In the genomic region with DNA sequence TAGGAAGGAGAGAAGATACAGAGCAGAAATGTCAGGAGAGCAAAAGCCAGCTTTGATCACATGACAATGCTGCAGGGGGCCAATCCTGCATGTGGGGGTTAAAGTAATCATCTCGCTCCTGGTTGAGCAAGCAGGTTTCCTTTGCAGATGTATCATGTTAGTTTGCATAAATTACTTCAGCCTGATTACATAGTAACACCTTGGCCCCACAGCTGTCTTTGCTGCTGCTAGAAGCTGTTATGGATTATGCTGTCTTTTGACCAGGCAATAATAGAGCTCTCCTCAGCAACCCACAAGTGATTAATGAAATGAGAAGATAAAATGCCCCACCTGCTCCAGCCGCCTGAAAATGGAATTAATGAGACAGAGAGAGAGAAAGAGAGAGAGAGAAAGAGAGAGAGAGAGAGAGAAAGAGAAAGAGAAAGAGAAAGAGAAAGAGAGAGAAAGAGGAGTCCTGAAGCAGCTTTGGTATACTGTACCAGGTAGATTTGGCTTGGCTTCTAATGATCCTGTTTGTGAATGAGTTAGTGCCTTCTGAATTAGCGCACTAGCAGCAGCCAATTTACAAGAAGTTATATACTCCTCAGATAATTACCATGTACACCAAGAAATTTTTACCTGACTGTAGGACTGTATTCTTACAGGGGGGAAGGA, we compare ENCODE assay signal across 15 cellular contexts.
DNase-seq lines count a peak whose midpoint lies in the region; ATAC-seq and TF ChIP-seq lines count a peak whose summit lies in the region.
"Had no signal": no experiment of that assay in that cellular context is flagged by ENCODE, and none has a peak within 500 bp of the region (broad histone marks: within the 10 kb centered on the region; RNA-seq: fewer than 3 reads in every experiment).

No MANE protein-coding gene starts in this region.

- peaks cover 4% of the 10 kb centered on the region for H3K4me1 Mint-ChIP-seq in activated naive CD8-positive, alpha-beta T cell (ENCODE audit: low read depth)
- peaks cover 2% of the 10 kb centered on the region for H3K4me1 Mint-ChIP-seq in activated naive CD8-positive, alpha-beta T cell treated with anti-CD3 and anti-CD28 coated beads, Interleukin-2, amount 50 U/mL, for 24 hours
- peaks cover 14% of the 10 kb centered on the region for H3K4me1 Mint-ChIP-seq in activated CD8-positive, alpha-beta T cell treated with anti-CD3 and anti-CD28 coated beads, Interleukin-2, amount 10 ng/mL, durations not matched to agents 7 days and 5 days (ENCODE audit: low read depth)
- H3K4me1 Mint-ChIP-seq: neural crest cell had no signal

- peaks cover 4% of the 10 kb centered on the region for H3K9me3 Mint-ChIP-seq in activated naive CD8-positive, alpha-beta T cell (ENCODE audit: low read depth)
- H3K9me3 Mint-ChIP-seq in activated naive CD8-positive, alpha-beta T cell treated with anti-CD3 and anti-CD28 coated beads, Interleukin-2, amount 50 U/mL, for 24 hours: peaks cover 20% of the 10 kb centered on the region
- H3K9me3 Mint-ChIP-seq in activated CD8-positive, alpha-beta T cell treated with anti-CD3 and anti-CD28 coated beads, Interleukin-2, amount 10 ng/mL, durations not matched to agents 7 days and 5 days (ENCODE audit: insufficient read depth): peaks cover 9% of the 10 kb centered on the region

- peak overlapping the region; percentile 78 for H3K27ac Mint-ChIP-seq in activated naive CD8-positive, alpha-beta T cell
- H3K27ac Mint-ChIP-seq in activated naive CD8-positive, alpha-beta T cell treated with anti-CD3 and anti-CD28 coated beads, Interleukin-2, amount 50 U/mL, for 24 hours: no peak overlapping the region
- peak overlapping the region; percentile 84 for H3K27ac Mint-ChIP-seq in activated CD8-positive, alpha-beta T cell treated with anti-CD3 and anti-CD28 coated beads, Interleukin-2, amount 10 ng/mL, durations not matched to agents 7 days and 5 days

- TF ChIP-seq CTCF in GM20000 (IDR thresholded peaks at IDR 0.05; ENCODE audit: extremely low read depth, missing control alignments): no peak

- ATAC-seq in activated naive CD8-positive, alpha-beta T cell treated with anti-CD3 and anti-CD28 coated beads, Interleukin-2, amount 50 U/mL, for 24 hours: no peak
- ATAC-seq in activated CD8-positive, alpha-beta T cell treated with anti-CD3 and anti-CD28 coated beads, Interleukin-2, amount 10 ng/mL, durations not matched to agents 7 days and 5 days: peak; percentile 79
- no peak for ATAC-seq in HG02840 (IDR thresholded peaks at IDR 0.05; ENCODE audit: low FRiP score, unreplicated experiment)

- POLR2A ChIA-PET in activated CD8-positive, alpha-beta T cell treated with anti-CD3 and anti-CD28 coated beads, Interleukin-2, amount 10 ng/mL, durations not matched to agents 7 days and 5 days (lab: Charles Lee): no interaction called here

- no peaks in the 10 kb centered on the region for H3K27me3 Mint-ChIP-seq in activated naive CD8-positive, alpha-beta T cell
- no peaks in the 10 kb centered on the region for H3K27me3 Mint-ChIP-seq in activated naive CD8-positive, alpha-beta T cell treated with anti-CD3 and anti-CD28 coated beads, Interleukin-2, amount 50 U/mL, for 24 hours
- H3K27me3 Mint-ChIP-seq in activated CD8-positive, alpha-beta T cell treated with anti-CD3 and anti-CD28 coated beads, Interleukin-2, amount 10 ng/mL, durations not matched to agents 7 days and 5 days (ENCODE audit: low read depth): peaks cover 7% of the 10 kb centered on the region

- H3K36me3 Mint-ChIP-seq in activated naive CD8-positive, alpha-beta T cell: peaks cover 2% of the 10 kb centered on the region
- no peaks in the 10 kb centered on the region for H3K36me3 Mint-ChIP-seq in activated naive CD8-positive, alpha-beta T cell treated with anti-CD3 and anti-CD28 coated beads, Interleukin-2, amount 50 U/mL, for 24 hours (ENCODE audit: low read depth)
- peaks cover 4% of the 10 kb centered on the region for H3K36me3 Mint-ChIP-seq in activated CD8-positive, alpha-beta T cell treated with anti-CD3 and anti-CD28 coated beads, Interleukin-2, amount 10 ng/mL, durations not matched to agents 7 days and 5 days (ENCODE audit: low read depth)

- no peak for DNase-seq in activated naive CD8-positive, alpha-beta T cell treated with anti-CD3 and anti-CD28 coated beads, Interleukin-2, amount 50 U/mL, for 24 hours
- DNase-seq in NCI-H2029 (lab: John Stamatoyannopoulos, UW) (peak; percentile 39), GM20000 (ENCODE audit: low spot score) (no peak), middle frontal gyrus (ENCODE audit: extremely low spot score, low spot score) (no peak), C1 segment of cervical spinal cord (lab: John Stamatoyannopoulos, UW) (no peak)
- DNase-seq in activated CD8-positive, alpha-beta T cell treated with anti-CD3 and anti-CD28 coated beads, Interleukin-2, amount 10 ng/mL, durations not matched to agents 7 days and 5 days: peak; percentile 24
- DNase-seq: activated CD4-positive, alpha-beta T cell treated with anti-CD3 and anti-CD28 coated beads, Interleukin-2, amount 50 U/mL, for 48 hours; activated effector memory CD4-positive, alpha-beta T cell treated with anti-CD3 and anti-CD28 coated beads, Interleukin-2, amount 50 U/mL, for 16 hours; colonic mucosa; DMS153; NCI-H2171; OCI-M1 had no signal

- H3K4me3 Mint-ChIP-seq in activated naive CD8-positive, alpha-beta T cell: peak overlapping the region; percentile 15
- no peak overlapping the region for H3K4me3 Mint-ChIP-seq in activated naive CD8-positive, alpha-beta T cell treated with anti-CD3 and anti-CD28 coated beads, Interleukin-2, amount 50 U/mL, for 24 hours
- peak overlapping the region; percentile 67 for H3K4me3 Mint-ChIP-seq in activated CD8-positive, alpha-beta T cell treated with anti-CD3 and anti-CD28 coated beads, Interleukin-2, amount 10 ng/mL, durations not matched to agents 7 days and 5 days
- H3K4me3 Mint-ChIP-seq: neural crest cell had no signal

- CTCF ChIA-PET in activated CD8-positive, alpha-beta T cell treated with anti-CD3 and anti-CD28 coated beads, Interleukin-2, amount 10 ng/mL, durations not matched to agents 7 days and 5 days (lab: Charles Lee): interaction anchor here (1.5 kb wide), 1 partner anchor 37 kb away, joined by 3 read pairs; no protein-coding TSS in a partner anchor

Comparison
In these comparisons a context has a peak if more than half of its experiments do, and no peak if none do; other contexts are left out.
1. DNase-seq: peak in NCI-H2029 (single experiment) and activated CD8-positive, alpha-beta T cell treated with anti-CD3 and anti-CD28 coated beads, Interleukin-2, amount 10 ng/mL, durations not matched to agents 7 days and 5 days (single experiment); none in activated naive CD8-positive, alpha-beta T cell treated with anti-CD3 and anti-CD28 coated beads, Interleukin-2, amount 50 U/mL, for 24 hours (single experiment), GM20000 (single experiment), middle frontal gyrus (single experiment) and C1 segment of cervical spinal cord (0 of 14).